ENCODE assay signal across 24 cellular contexts in the genomic region with DNA sequence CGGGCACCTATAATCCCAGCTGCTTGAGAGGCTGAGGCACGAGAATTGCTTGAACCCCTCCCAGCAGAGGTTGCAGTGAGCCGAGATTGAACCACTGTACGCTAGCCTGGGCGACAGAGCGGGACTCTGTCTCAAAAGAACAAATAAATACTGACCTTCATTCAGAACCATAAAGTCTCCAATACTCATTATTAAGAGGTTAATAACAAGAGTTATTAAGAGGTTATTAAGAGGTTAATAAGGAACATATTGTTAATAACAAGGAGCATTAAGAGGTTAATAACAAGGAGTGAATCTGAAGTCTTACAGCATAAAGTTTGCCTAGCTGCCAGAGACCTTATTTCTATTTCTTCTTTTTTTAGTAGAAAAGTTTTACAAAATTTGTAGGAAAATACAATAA. TPM values are rescaled to one million over a fixed set of nuclear protein-coding genes. Genes with fewer than 3 reads are reported as not detected.
A peak's percentile ranks its signal among the peaks of the same experiment; 100 is the strongest.
DNase-seq lines count a peak whose midpoint lies in the region; ATAC-seq and TF ChIP-seq lines count a peak whose summit lies in the region.
"Had no signal": no experiment of that assay in that cellular context is flagged by ENCODE, and none has a peak within 500 bp of the region (broad histone marks: within the 10 kb centered on the region; RNA-seq: fewer than 3 reads in every experiment).

No MANE protein-coding gene starts in this region.

- H3K9me3 Mint-ChIP-seq in GM23338 (no peaks in the 10 kb centered on the region; the same call in 2 of the 3 replicates), chondrocyte (ENCODE audit: low read depth) (no peaks in the 10 kb centered on the region)
- H3K9me3 Mint-ChIP-seq: CD14-positive monocyte; CD4-positive, alpha-beta T cell; CD8-positive, alpha-beta memory T cell; H9 had no signal

- peaks cover 92% of the 10 kb centered on the region for H4K20me1 ChIP-seq in GM23338 (replicated peaks; ENCODE audit: insufficient read depth)

- no peak overlapping the region for H3K4me3 Mint-ChIP-seq in GM23338
- H3K4me3 Mint-ChIP-seq in chondrocyte (ENCODE audit: unreplicated experiment), result no peak overlapping the region
- H3K4me3 Mint-ChIP-seq: CD14-positive monocyte; CD4-positive, alpha-beta T cell; H9 had no signal

- H3K27me3 Mint-ChIP-seq in GM23338 (ENCODE audit: insufficient read depth, low read depth, poor library complexity) (peaks cover 3% of the 10 kb centered on the region), chondrocyte (ENCODE audit: low read depth) (no peaks in the 10 kb centered on the region)
- H3K27me3 Mint-ChIP-seq: CD4-positive, alpha-beta T cell; CD8-positive, alpha-beta memory T cell had no signal

- no peak for TF ChIP-seq POLR2A in gastrocnemius medialis (IDR thresholded peaks at IDR 0.05)

- TF ChIP-seq CTCF in GM23338 (conservative IDR thresholded peaks at IDR 0.05; ENCODE audit: low read depth in 2 of 2) (no peak), RWPE1 (conservative IDR thresholded peaks at IDR 0.05; ENCODE audit: low read depth) (no peak), chondrocyte (IDR thresholded peaks at IDR 0.05) (no peak), gastrocnemius medialis (IDR thresholded peaks at IDR 0.05 in 4 of 5, conservative IDR thresholded peaks at IDR 0.05 in 1 of 5) (no peak)

- ATAC-seq in GM23338, result no peak
- ATAC-seq in gastrocnemius medialis, result no peak
- ATAC-seq: A549, GM12878, HCT116 had no signal

- H3K36me3 Mint-ChIP-seq in GM23338 (ENCODE audit: low read depth), result peaks cover 23% of the 10 kb centered on the region
- peaks cover 1% of the 10 kb centered on the region for H3K36me3 Mint-ChIP-seq in chondrocyte (ENCODE audit: low read depth)

- H3K27me3 ChIP-seq in GM23338 (ENCODE audit: insufficient read depth) (no peaks in the 10 kb centered on the region), gastrocnemius medialis (no peaks in the 10 kb centered on the region)
- no peaks in the 10 kb centered on the region for H3K27me3 ChIP-seq in effector memory CD4-positive, alpha-beta T cell (replicated peaks; ENCODE audit: control insufficient read depth, insufficient read depth, low read length, poor library complexity, severe bottlenecking)
- H3K27me3 ChIP-seq: BE2C; BLaER1 treated with 17β-estradiol and CSF1 and Interleukin-3, amounts not matched to agents 10 nM and 100 nM had no signal

- no peaks in the 10 kb centered on the region for H3K36me3 ChIP-seq in GM23338 (ENCODE audit: insufficient read depth)
- H3K36me3 ChIP-seq in gastrocnemius medialis, result no peaks in the 10 kb centered on the region
- no peaks in the 10 kb centered on the region for H3K36me3 ChIP-seq in effector memory CD4-positive, alpha-beta T cell (ENCODE audit: control insufficient read depth, insufficient read depth, low read length)
- H3K36me3 ChIP-seq: BE2C had no signal

- H3K9me2 ChIP-seq in GM23338 (ENCODE audit: insufficient read depth), result no peaks in the 10 kb centered on the region

- H3K27ac Mint-ChIP-seq in GM23338, result no peak overlapping the region
- no peak overlapping the region for H3K27ac Mint-ChIP-seq in chondrocyte (ENCODE audit: unreplicated experiment)
- H3K27ac Mint-ChIP-seq: CD4-positive, alpha-beta T cell; H9 had no signal

- POLR2A ChIA-PET in RWPE1 (lab: Yijun Ruan, JAX; ENCODE audit: low non-redundant PET), result no interaction called here

- H3K4me3 ChIP-seq in GM23338 (no peak overlapping the region), gastrocnemius medialis (no peak overlapping the region)
- no peak overlapping the region for H3K4me3 ChIP-seq in effector memory CD4-positive, alpha-beta T cell (ENCODE audit: insufficient read depth, low read depth, low read length, poor library complexity, severe bottlenecking)
- H3K4me3 ChIP-seq: A549; BLaER1 treated with 17β-estradiol and CSF1 and Interleukin-3, amounts not matched to agents 10 nM and 100 nM; GM12878 had no signal

- no peak overlapping the region for H3K4me2 ChIP-seq in GM23338
- H3K4me2 ChIP-seq: A549 had no signal

- intact Hi-C loops in gastrocnemius medialis (cut with DNase I; ENCODE audit: low total_unique reads), result no loop called here

- peaks cover 5% of the 10 kb centered on the region; the same call in 1 of the 2 replicates for H3F3A ChIP-seq in GM23338 (replicated peaks; ENCODE audit: low read depth)

- no peak overlapping the region for H2AFZ ChIP-seq in GM23338

- peaks cover 20% of the 10 kb centered on the region; the same call in 2 of the 3 replicates for H3K4me1 Mint-ChIP-seq in GM23338
- H3K4me1 Mint-ChIP-seq in chondrocyte (ENCODE audit: low read depth), result peaks cover 31% of the 10 kb centered on the region

- no peak for DNase-seq in GM23338 (ENCODE audit: low spot score)
- no peak for DNase-seq in RWPE1 (ENCODE audit: low spot score)
- DNase-seq in chondrocyte (ENCODE audit: low spot score), result peak; percentile 32
- DNase-seq in gastrocnemius medialis, result no peak
- DNase-seq in kidney glomerular epithelial cell (lab: John Stamatoyannopoulos, UW), result no peak
- DNase-seq in NCI-H1436 (lab: John Stamatoyannopoulos, UW), result no peak
- no peak for DNase-seq in effector memory CD4-positive, alpha-beta T cell
- DNase-seq: 8988T; ACHN; AML-193; BE2C; CD4-positive, alpha-beta T cell; CD8-positive, alpha-beta memory T cell; DMS 273 treated with DMSO at 0.1 percent for 48 hours; DMS79; EL; GDM1; H9 had no signal

- in situ Hi-C loops in gastrocnemius medialis (cut with MboI; ENCODE audit: low sequenced_read_pairs in 4 of 4), result no loop called here

- H3K27ac ChIP-seq in GM23338 (ENCODE audit: low read depth) (0 out of 2 replicates have a peak overlapping the region, but pooled peaks have one; percentile 41), RWPE1 (peak overlapping the region; percentile 38), gastrocnemius medialis (peak overlapping the region in 3 of 4 donors; percentile 1 to 41 (median 31))
- H3K27ac ChIP-seq in effector memory CD4-positive, alpha-beta T cell (ENCODE audit: insufficient read depth, low read length, poor library complexity, severe bottlenecking), result no peak overlapping the region
- H3K27ac ChIP-seq: A549; BLaER1 treated with 17β-estradiol and CSF1 and Interleukin-3, amounts not matched to agents 10 nM and 100 nM had no signal

- H3K9me3 ChIP-seq in gastrocnemius medialis, result no peaks in the 10 kb centered on the region
- H3K9me3 ChIP-seq in effector memory CD4-positive, alpha-beta T cell (ENCODE audit: control insufficient read depth, low read length), result no peaks in the 10 kb centered on the region
- H3K9me3 ChIP-seq: A549; BE2C; BLaER1 treated with 17β-estradiol and CSF1 and Interleukin-3, amounts not matched to agents 10 nM and 100 nM had no signal

- CTCF ChIA-PET in RWPE1 (lab: Yijun Ruan, JAX), result no interaction called here

- H3K79me2 ChIP-seq in GM23338 (replicated peaks; ENCODE audit: insufficient read depth), result peaks cover 100% of the 10 kb centered on the region

- H3K4me1 ChIP-seq in GM23338 (ENCODE audit: insufficient read depth) (peaks cover 27% of the 10 kb centered on the region), gastrocnemius medialis (peaks cover 69 to 74% of the 10 kb centered on the region in 2 donors)
- peaks cover 8% of the 10 kb centered on the region for H3K4me1 ChIP-seq in effector memory CD4-positive, alpha-beta T cell (ENCODE audit: control insufficient read depth, insufficient read depth, low read length, poor library complexity, severe bottlenecking)
- H3K4me1 ChIP-seq: BE2C had no signal

TF ChIP-seq in GM23338, 12 proteins besides CTCF, POLR2A, EP300 and RAD21:
- no peak for TF ChIP-seq EZH2 (IDR thresholded peaks at IDR 0.05; ENCODE audit: low read depth, unreplicated experiment)

RNA-seq across cellular contexts. Expression of a gene that starts 7.6 kb away (rescaled TPM):
- total RNA-seq in GM23338 (2014; rRNA removed; shearing (Covaris generic)), result 233 TPM in 2 replicates
- polyA plus RNA-seq in GM23338 (2016; fragmentation: Nextera tagmentation; extraction: Ambion mirVana), result 124 and 134 TPM in 2 replicates
- total RNA-seq in chondrocyte (82.2 to 90.2 TPM (median 87.7 TPM) in 3 replicates), gastrocnemius medialis (100 to 1,000 TPM; 106 to 185 (median 136) TPM)

RNA-seq across cellular contexts. Expression of a gene that starts 20.1 kb away (rescaled TPM):
- 87.0 and 109 TPM in 2 replicates for total RNA-seq in GM23338 (2014; rRNA removed; shearing (Covaris generic))
- 106 and 109 TPM in 2 replicates for polyA plus RNA-seq in GM23338 (2016; fragmentation: Nextera tagmentation; extraction: Ambion mirVana)
- total RNA-seq in chondrocyte (40.4 to 48.8 TPM (median 43.5 TPM) in 3 replicates), gastrocnemius medialis (10 to 100 TPM; 58.2 to 87.9 (median 79.8) TPM)

RNA-seq across cellular contexts. Expression of a gene that starts 33.5 kb away (rescaled TPM):
- 16.6 and 17.2 TPM in 2 replicates for total RNA-seq in GM23338 (2014; rRNA removed; shearing (Covaris generic))
- 4.1 and 5.8 TPM in 2 replicates for polyA plus RNA-seq in GM23338 (2016; fragmentation: Nextera tagmentation; extraction: Ambion mirVana)
- total RNA-seq in chondrocyte (11.1 to 16.5 TPM (median 12.9 TPM) in 3 replicates), gastrocnemius medialis (10 to 100 TPM; 25.0 to 35.6 (median 30.4) TPM)

RNA-seq across cellular contexts. Expression of a gene that starts 33.6 kb away (rescaled TPM):
- 99.5 and 108 TPM in 2 replicates for total RNA-seq in GM23338 (2014; rRNA removed; shearing (Covaris generic))
- 168 and 185 TPM in 2 replicates for polyA plus RNA-seq in GM23338 (2016; fragmentation: Nextera tagmentation; extraction: Ambion mirVana)
- 63.6 to 102 TPM (median 70.3 TPM) in 3 replicates for total RNA-seq in chondrocyte
- 100 to 1,000 TPM; 143 to 240 (median 194) TPM for total RNA-seq in gastrocnemius medialis

RNA-seq across cellular contexts. Expression of a gene that starts 41.2 kb away (rescaled TPM):
- total RNA-seq in GM23338 (2014; rRNA removed; shearing (Covaris generic)), result not detected in 2 replicates
- polyA plus RNA-seq in GM23338 (2016; fragmentation: Nextera tagmentation; extraction: Ambion mirVana), result not detected in 2 replicates
- total RNA-seq in chondrocyte (not detected in 3 replicates), gastrocnemius medialis (not detected)
- total RNA-seq: H4 had no signal
- polyA plus RNA-seq: A549; CD14-positive monocyte; CD8-positive, alpha-beta memory T cell had no signal
